21 cellular contexts compared by ENCODE assay signal in genomic region chr19:29626386-29626785, GRCh38. TPM values are rescaled to one million over a fixed set of nuclear protein-coding genes. Genes with fewer than 3 reads are reported as not detected.
DNase-seq lines count a peak whose midpoint lies in the region; ATAC-seq, FAIRE-seq and TF ChIP-seq lines count a peak whose summit lies in the region.
"Had no signal": no experiment of that assay in that cellular context is flagged by ENCODE, and none has a peak within 500 bp of the region (broad histone marks: within the 10 kb centered on the region; RNA-seq: fewer than 3 reads in every experiment).

No MANE protein-coding gene starts in this region.

- no peak for DNase-seq in K562 (ENCODE audit: extremely low read depth in 1 of 4, low spot score in 3 of 4)
- peak; percentile 51 for DNase-seq in kidney
- DNase-seq in progenitor cell of endocrine pancreas (ENCODE audit: low spot score, unreplicated experiment): no peak
- DNase-seq in NCI-H1092 (lab: John Stamatoyannopoulos, UW): no peak
- DNase-seq in activated gamma-delta T cell (lab: John Stamatoyannopoulos, UW): no peak
- DNase-seq in A172 (ENCODE audit: low spot score): no peak
- DNase-seq: ACHN; BE2C; C1 segment of cervical spinal cord; CD4-positive, CD25-positive, alpha-beta regulatory T cell; CD8-positive, alpha-beta memory T cell; COR-L47; DMS 273 treated with DMSO at 0.1 percent for 48 hours; DMS53; DND-41; EL; HCEC 1CT; IMR-90 had no signal

- intact Hi-C loops in K562 (cut with micrococcal nuclease) (loop anchor here (5.0 kb wide), 2 partner anchors 36 to 66 kb away; no protein-coding TSS in a partner anchor), kidney (cut with DNase I) (no loop called here)

- no peak for TF ChIP-seq POLR2A in K562 (conservative IDR thresholded peaks at IDR 0.05)

- H3K27me3 ChIP-seq in K562 (ENCODE audit: control insufficient read depth in 2 of 2, insufficient read depth in 2 of 2, low read length in 2 of 2): no peaks in the 10 kb centered on the region
- H3K27me3 ChIP-seq: BE2C had no signal

- no peaks in the 10 kb centered on the region for H3K9me1 ChIP-seq in K562 (ENCODE audit: control insufficient read depth, insufficient read depth, low read length)

- ATAC-seq in K562: peak; percentile 10; the same call in 2 of the 3 replicates
- ATAC-seq: GM12878 had no signal

- H3K4me2 ChIP-seq in K562 (ENCODE audit: insufficient read depth, low read length): no peak overlapping the region

- FAIRE-seq in K562 (lab: Jason Lieb, UNC) (no peak), kidney (lab: Jason Lieb, UNC) (no peak)
- FAIRE-seq: A204.1, GM12878, HTR-8/SVneo had no signal

- no peaks in the 10 kb centered on the region for H4K20me1 ChIP-seq in K562 (replicated peaks; ENCODE audit: control insufficient read depth, insufficient read depth, low read length)

- H3K9ac ChIP-seq in K562 (ENCODE audit: insufficient read depth in 1 of 2, low read depth in 2 of 2, low read length in 2 of 2) (peak overlapping the region in 1 of 2 experiments; percentile 64; a peak in 1 of 4 replicates), kidney (ENCODE audit: low read length in 2 of 2) (no peak overlapping the region)

- no peak for TF ChIP-seq RAD21 in K562 (CRISPR knock-in tag; conservative IDR thresholded peaks at IDR 0.05 in 1 of 2, IDR thresholded peaks at IDR 0.05 in 1 of 2)

- H3K4me1 ChIP-seq in K562 (replicated peaks in 1 of 2; ENCODE audit: control insufficient read depth in 2 of 2, insufficient read depth in 2 of 2, low read length in 2 of 2): peaks cover 22 to 31% of the 10 kb centered on the region in 2 experiments
- H3K4me1 ChIP-seq in kidney (ENCODE audit: control insufficient read depth in 1 of 2, insufficient read depth in 1 of 2, low read depth in 1 of 2, low read length in 2 of 2): no peaks in the 10 kb centered on the region
- H3K4me1 ChIP-seq: BE2C had no signal

- peak overlapping the region; percentile 99 for H3K27ac Mint-ChIP-seq in progenitor cell of endocrine pancreas
- H3K27ac Mint-ChIP-seq: CD4-positive, CD25-positive, alpha-beta regulatory T cell had no signal

- CTCF ChIA-PET in K562 (lab: Yijun Ruan, JAX; ENCODE audit: low intra/inter-chr PET ratio): no interaction called here

- H3K4me1 Mint-ChIP-seq in progenitor cell of endocrine pancreas (ENCODE audit: low read depth): peaks cover 23% of the 10 kb centered on the region

- H3K36me3 Mint-ChIP-seq in progenitor cell of endocrine pancreas (ENCODE audit: insufficient read depth): no peaks in the 10 kb centered on the region
- H3K36me3 Mint-ChIP-seq: CD4-positive, CD25-positive, alpha-beta regulatory T cell; CD8-positive, alpha-beta memory T cell had no signal

- no peak for TF ChIP-seq EP300 in K562 (IDR thresholded peaks at IDR 0.05; ENCODE audit: low read length)

- H3K27ac ChIP-seq in K562 (ENCODE audit: extremely low read depth, low read depth, low read length) (no peak overlapping the region), kidney (ENCODE audit: low read depth in 2 of 2, low read length in 2 of 2) (no peak overlapping the region)

- H3K9me3 Mint-ChIP-seq in progenitor cell of endocrine pancreas (ENCODE audit: low read depth): no peaks in the 10 kb centered on the region
- H3K9me3 Mint-ChIP-seq: CD4-positive, CD25-positive, alpha-beta regulatory T cell; CD8-positive, alpha-beta memory T cell had no signal

- H3K9me3 ChIP-seq in K562 (replicated peaks; ENCODE audit: control insufficient read depth, insufficient read depth, low read depth, low read length) (no peaks in the 10 kb centered on the region), kidney (ENCODE audit: control insufficient read depth in 1 of 2, low read length in 2 of 2) (no peaks in the 10 kb centered on the region)
- H3K9me3 ChIP-seq: BE2C had no signal

- no peaks in the 10 kb centered on the region for H3K27me3 Mint-ChIP-seq in progenitor cell of endocrine pancreas
- H3K27me3 Mint-ChIP-seq: CD4-positive, CD25-positive, alpha-beta regulatory T cell; CD8-positive, alpha-beta memory T cell had no signal

- no peak overlapping the region for H3K4me3 Mint-ChIP-seq in progenitor cell of endocrine pancreas (ENCODE audit: low read depth)

- H3K4me3 ChIP-seq in K562: no peak overlapping the region
- H3K4me3 ChIP-seq in kidney (ENCODE audit: low read length in 2 of 2): no peak overlapping the region
- H3K4me3 ChIP-seq: GM12878 had no signal

- H2AFZ ChIP-seq in K562 (ENCODE audit: low read depth, low read length): peak overlapping the region; percentile 7; the same call in 1 of the 2 replicates

- no peak for TF ChIP-seq CTCF in K562 (IDR thresholded peaks at IDR 0.05 in 2 of 3, conservative IDR thresholded peaks at IDR 0.05 in 1 of 3; ENCODE audit: insufficient read depth in 2 of 3, low read depth in 1 of 3, low read length in 3 of 3)
- no peak for TF ChIP-seq CTCF in kidney (IDR thresholded peaks at IDR 0.05; ENCODE audit: borderline replicate concordance, extremely low read depth, insufficient read depth)
- no peak for TF ChIP-seq CTCF in progenitor cell of endocrine pancreas (IDR thresholded peaks at IDR 0.05; ENCODE audit: unreplicated experiment)

- no peaks in the 10 kb centered on the region for H3K36me3 ChIP-seq in K562 (ENCODE audit: control insufficient read depth, insufficient read depth, low read length)
- H3K36me3 ChIP-seq in kidney (ENCODE audit: control insufficient read depth in 1 of 2, insufficient read depth in 2 of 2, low read length in 2 of 2): no peaks in the 10 kb centered on the region
- H3K36me3 ChIP-seq: BE2C had no signal

- POLR2A ChIA-PET in K562 (lab: Yijun Ruan, JAX): interaction anchor here (1.1 to 2.4 kb wide), 4 partner anchors 9 to 47 kb away, joined by 3 to 9 read pairs (median 6); partner anchors contain the start of gene POP4

- H3K79me2 ChIP-seq in K562 (ENCODE audit: control insufficient read depth, insufficient read depth, low read length): no peaks in the 10 kb centered on the region

- in situ Hi-C loops in K562 (cut with MboI): no loop called here

- BruUV-seq in K562 (replicated peaks; lab: Mats Ljungman, UMichigan): no TSS peak

- 83% methylated on average over 2 of the region's 7 CpGs for WGBS in K562 (ENCODE audit: insufficient coverage, low coverage, missing lambda C conversion rate)

TF ChIP-seq in K562, 482 proteins besides CTCF, POLR2A, EP300 and RAD21 (continues in another document):
- TF ChIP-seq ZNF57 (CRISPR knock-in tag; IDR thresholded peaks at IDR 0.05) (no peak), ZNF124 (CRISPR knock-in tag; IDR thresholded peaks at IDR 0.05) (no peak), THRAP3 (IDR thresholded peaks at IDR 0.05; ENCODE audit: borderline replicate concordance) (no peak)

RNA-seq across cellular contexts. Expression of gene POP4, which starts 20.3 kb away (rescaled TPM):
- total RNA-seq in K562 (2011; cell fraction: chromatin; rRNA removed; ENCODE audit: low replicate concordance): 71.1 and 129 TPM in 2 replicates
- total RNA-seq in K562 (2011; cell fraction: nucleolus; rRNA removed): 77.1 and 97.6 TPM in 2 replicates
- total RNA-seq in K562 (2011; cell fraction: nucleoplasm; rRNA removed): 95.7 and 96.5 TPM in 2 replicates
- total RNA-seq in K562 (2014; rRNA removed): 95.5 and 113 TPM in 2 replicates
- total RNA-seq in K562 (2014; rRNA removed; fragmentation: Illumina TruSeq; extraction: Trizol): 110 TPM in 2 replicates
- 108 and 113 TPM in 2 replicates for total RNA-seq in K562 (2015; rRNA removed; fragmentation: Illumina TruSeq; extraction: Trizol)
- 86.1 and 92.6 TPM in 2 replicates for total RNA-seq in K562 (2021)
- polyA plus RNA-seq in K562 (2011; rRNA removed): 86.1 and 99.0 TPM in 2 replicates
- polyA plus RNA-seq in K562 (2011; cell fraction: cytosol; rRNA removed): 61.1 and 61.7 TPM in 2 replicates
- 106 and 126 TPM in 2 replicates for polyA plus RNA-seq in K562 (2011; cell fraction: nucleus; rRNA removed)
- polyA plus RNA-seq in K562 (2012): 56.6 and 69.1 TPM in 2 replicates
- polyA plus RNA-seq in K562 (2014; fragmentation: Illumina TruSeq; extraction: Trizol): 98.2 and 111 TPM in 2 replicates
- 10 to 100 TPM; 42.1 to 59.6 TPM for polyA plus RNA-seq in K562 (2014; fragmentation: Nextera tagmentation; extraction: Ambion mirVana)
- 99.3 and 128 TPM in 2 replicates for polyA plus RNA-seq in K562 (2014; rRNA removed)
- 86.3 and 90.5 TPM in 2 replicates for polyA minus RNA-seq in K562 (2011; rRNA and poly(A)+ RNA removed)
- 26.8 and 34.8 TPM in 2 replicates for polyA minus RNA-seq in K562 (2011; cell fraction: cytosol; rRNA and poly(A)+ RNA removed)
- 62.5 and 81.8 TPM in 2 replicates for polyA minus RNA-seq in K562 (2011; cell fraction: nucleus; rRNA and poly(A)+ RNA removed)
- 60.5 TPM for total RNA-seq in kidney
- polyA plus RNA-seq in kidney (ENCODE audit: insufficient read depth, low read depth, low replicate concordance): 87.9 TPM
- total RNA-seq in progenitor cell of endocrine pancreas: 52.6 and 52.7 TPM in 2 replicates
- 160 and 196 TPM in 2 replicates for total RNA-seq in A172 (2014; rRNA removed; shearing (Covaris generic))

RNA-seq across cellular contexts. Expression of gene PLEKHF1, which starts 38.9 kb away (rescaled TPM):
- total RNA-seq in K562 (2011; cell fraction: chromatin; rRNA removed; ENCODE audit: low replicate concordance): 3.5 and 12.3 TPM in 2 replicates
- total RNA-seq in K562 (2011; cell fraction: nucleolus; rRNA removed): 17.3 and 17.5 TPM in 2 replicates
- total RNA-seq in K562 (2011; cell fraction: nucleoplasm; rRNA removed): 7.9 and 9.0 TPM in 2 replicates
- total RNA-seq in K562 (2014; rRNA removed): 13.4 and 18.5 TPM in 2 replicates
- total RNA-seq in K562 (2014; rRNA removed; fragmentation: Illumina TruSeq; extraction: Trizol): 1.2 TPM in 2 replicates
- 5.0 and 5.6 TPM in 2 replicates for total RNA-seq in K562 (2015; rRNA removed; fragmentation: Illumina TruSeq; extraction: Trizol)
- 12.7 and 15.1 TPM in 2 replicates for total RNA-seq in K562 (2021)
- polyA plus RNA-seq in K562 (2011; rRNA removed): 2.9 and 5.2 TPM in 2 replicates
- 6.8 and 18.1 TPM in 2 replicates for polyA plus RNA-seq in K562 (2011; cell fraction: cytosol; rRNA removed)
- 5.6 and 9.4 TPM in 2 replicates for polyA plus RNA-seq in K562 (2011; cell fraction: nucleus; rRNA removed)
- polyA plus RNA-seq in K562 (2012): 9.9 and 29.3 TPM in 2 replicates
- 2.3 and 4.6 TPM in 2 replicates for polyA plus RNA-seq in K562 (2014; fragmentation: Illumina TruSeq; extraction: Trizol)
- under 1 TPM in 1 of 2 experiments, not detected in 1; 0.07 TPM for polyA plus RNA-seq in K562 (2014; fragmentation: Nextera tagmentation; extraction: Ambion mirVana)
- 11.0 and 12.0 TPM in 2 replicates for polyA plus RNA-seq in K562 (2014; rRNA removed)
- 1.9 and 2.0 TPM in 2 replicates for polyA minus RNA-seq in K562 (2011; rRNA and poly(A)+ RNA removed)
- 5.2 and 6.2 TPM in 2 replicates for polyA minus RNA-seq in K562 (2011; cell fraction: cytosol; rRNA and poly(A)+ RNA removed)
- 6.5 and 7.6 TPM in 2 replicates for polyA minus RNA-seq in K562 (2011; cell fraction: nucleus; rRNA and poly(A)+ RNA removed)
- total RNA-seq in kidney: 11.7 TPM
- 7.1 TPM for polyA plus RNA-seq in kidney (ENCODE audit: insufficient read depth, low read depth, low replicate concordance)
- 7.9 and 9.6 TPM in 2 replicates for total RNA-seq in progenitor cell of endocrine pancreas
- total RNA-seq in A172 (2014; rRNA removed; shearing (Covaris generic)): 8.7 and 9.2 TPM in 2 replicates
